In genomic region chr4:175536852-175537453, GRCh38 we compare ENCODE assay signal across 8 cellular contexts.
DNase-seq lines count a peak whose midpoint lies in the region; ATAC-seq and TF ChIP-seq lines count a peak whose summit lies in the region.

No MANE protein-coding gene starts in this region.

- H3K9me3 ChIP-seq in SU-DHL-6 (ENCODE audit: insufficient read depth, low read length) (no peaks in the 10 kb centered on the region), thyroid gland (no peaks in the 10 kb centered on the region)

- 30 to 31% methylated on average over 6 of the region's 6 CpGs for WGBS in thyroid gland, 2 donors

- no peak overlapping the region for H3K27ac ChIP-seq in SU-DHL-6 (ENCODE audit: low read depth, low read length)
- H3K27ac ChIP-seq in thyroid gland, result no peak overlapping the region

- H3F3A ChIP-seq in SU-DHL-6 (ENCODE audit: insufficient read depth), result no peaks in the 10 kb centered on the region

- H3K9ac ChIP-seq in SU-DHL-6 (ENCODE audit: low read length), result no peak overlapping the region

- no peaks in the 10 kb centered on the region for H3K9me2 ChIP-seq in SU-DHL-6 (replicated peaks; ENCODE audit: insufficient read depth, low read length)

- CTCF ChIA-PET in BJ (lab: Yijun Ruan, JAX), result interaction anchor here (0.9 kb wide), 1 partner anchor 660 kb away, joined by 3 read pairs; no protein-coding TSS in a partner anchor

- H3K36me3 ChIP-seq in BJ (ENCODE audit: control insufficient read depth, insufficient read depth, low read length) (no peaks in the 10 kb centered on the region), SU-DHL-6 (ENCODE audit: low read length) (no peaks in the 10 kb centered on the region), thyroid gland (no peaks in the 10 kb centered on the region)

- no peaks in the 10 kb centered on the region for H3K79me2 ChIP-seq in SU-DHL-6 (ENCODE audit: insufficient read depth, low read length)

- H3K4me3 ChIP-seq in BJ (ENCODE audit: low read depth, low read length) (no peak overlapping the region), LNCaP clone FGC (ENCODE audit: low read depth, low read length) (no peak overlapping the region), SU-DHL-6 (ENCODE audit: insufficient read depth, low read length, poor library complexity, severe bottlenecking) (no peak overlapping the region), thyroid gland (replicated peaks in 1 of 3) (no peak overlapping the region)

- H4K20me1 ChIP-seq in SU-DHL-6 (ENCODE audit: low read depth, low read length), result no peaks in the 10 kb centered on the region

- H3K4me2 ChIP-seq in SU-DHL-6 (ENCODE audit: low read depth, low read length, poor library complexity, severe bottlenecking), result peak overlapping the region; percentile 50

- H3K27me3 ChIP-seq in BJ (ENCODE audit: control insufficient read depth, insufficient read depth, low read length), result no peaks in the 10 kb centered on the region
- H3K27me3 ChIP-seq in SU-DHL-6 (ENCODE audit: low read length), result no peaks in the 10 kb centered on the region
- H3K27me3 ChIP-seq in thyroid gland, result no peaks in the 10 kb centered on the region

- TF ChIP-seq POLR2A in thyroid gland (IDR thresholded peaks at IDR 0.05), result no peak

- ATAC-seq in GM19043 (IDR thresholded peaks at IDR 0.05; ENCODE audit: low read depth, unreplicated experiment), result peak; percentile 59

- POLR2A ChIA-PET in BJ (lab: Charles Lee), result no interaction called here

- peak; percentile 29; the same call in 1 of the 2 replicates for TF ChIP-seq CTCF in BJ (IDR thresholded peaks at IDR 0.05; ENCODE audit: insufficient read depth, low read depth, low read length)
- TF ChIP-seq CTCF in LNCaP clone FGC (IDR thresholded peaks at IDR 0.05; ENCODE audit: control insufficient read depth, extremely low read depth, insufficient read depth), result peak; percentile 40
- TF ChIP-seq CTCF in SU-DHL-6 (IDR thresholded peaks at IDR 0.05; ENCODE audit: insufficient read depth, low read length, poor library complexity, severe bottlenecking), result peak; percentile 36
- peak in 4 of 6 experiments; percentile 14 to 43 (median 30) for TF ChIP-seq CTCF in thyroid gland (IDR thresholded peaks at IDR 0.05)

- no peak for DNase-seq in BJ (ENCODE audit: low read depth)
- peak; percentile 28 for DNase-seq in LNCaP clone FGC (ENCODE audit: low read depth)
- DNase-seq in glomerular endothelial cell (ENCODE audit: extremely low read depth, low read depth, low spot score), result peak; percentile 47
- DNase-seq in thyroid gland, result no peak
- no peak for DNase-seq in effector CD8-positive, alpha-beta T cell (lab: John Stamatoyannopoulos, UW)
- DNase-seq in mesenteric fat pad (ENCODE audit: low spot score), result no peak

- H3K4me1 ChIP-seq in thyroid gland, result no peaks in the 10 kb centered on the region

- H2AFZ ChIP-seq in SU-DHL-6 (ENCODE audit: low read depth, low read length, severe bottlenecking), result peak overlapping the region; percentile 90

- intact Hi-C loops in thyroid gland (cut with DNase I), result no loop called here

Comparison
In these comparisons a context has a peak if more than half of its experiments do, and no peak if none do; other contexts are left out.
1. DNase-seq: peak in LNCaP clone FGC (single experiment) and glomerular endothelial cell (single experiment); none in BJ (single experiment), thyroid gland (0 of 2), effector CD8-positive, alpha-beta T cell (single experiment) and mesenteric fat pad (single experiment).
2. Peak in every context shown above with its lines, with median percentiles within 50 percentile points of each other: CTCF ChIP-seq.